ENCODE assay signal across 8 cellular contexts in genomic region chr1:180230416-180230790, GRCh38. TPM values are rescaled to one million over a fixed set of nuclear protein-coding genes. Genes with fewer than 3 reads are reported as not detected.
DNase-seq lines count a peak whose midpoint lies in the region; ATAC-seq, FAIRE-seq and TF ChIP-seq lines count a peak whose summit lies in the region.

No MANE protein-coding gene starts in this region.

- DNase-seq in GM10266 (ENCODE audit: extremely low spot score) (peak; percentile 74), NB4 (ENCODE audit: low read depth) (no peak), pancreas (no peak), glomerular visceral epithelial cell (ENCODE audit: extremely low spot score) (no peak), NOMO-1 (lab: John Stamatoyannopoulos, UW; ENCODE audit: unreplicated experiment in 2 of 2) (no peak)

- peaks cover 85 to 89% of the 10 kb centered on the region in 2 donors for H3K27me3 ChIP-seq in duodenal mucosa (ENCODE audit: control insufficient read depth in 1 of 2, insufficient read depth in 2 of 2, low read length in 2 of 2)
- peaks cover 0 to 77% (median 22%) of the 10 kb centered on the region in 4 donors for H3K27me3 ChIP-seq in pancreas

- no peak overlapping the region for H3K27ac ChIP-seq in duodenal mucosa (ENCODE audit: low read depth, low read length)
- H3K27ac ChIP-seq in pancreas = no peak overlapping the region

- 1 to 2% methylated on average over 28 of the region's 28 CpGs for WGBS in pancreas, 2 donors

- peak overlapping the region; percentile 59 for H3K4me3 ChIP-seq in NB4 (ENCODE audit: low read depth, low read length)
- peak overlapping the region; percentile 56 for H3K4me3 ChIP-seq in duodenal mucosa (ENCODE audit: low read depth in 1 of 2, low read length in 2 of 2)
- peak overlapping the region; percentile 7 to 66 (median 38) for H3K4me3 ChIP-seq in pancreas

- ATAC-seq in pancreas = peak in 1 of 4 donors; percentile 5
- ATAC-seq in HG03442 (IDR thresholded peaks at IDR 0.05; ENCODE audit: unreplicated experiment) = no peak
- ATAC-seq in HG03025 (IDR thresholded peaks at IDR 0.05; ENCODE audit: low FRiP score, unreplicated experiment) = no peak

- intact Hi-C loops in pancreas (cut with DNase I) = no loop called here

- TF ChIP-seq CTCF in GM10266 (IDR thresholded peaks at IDR 0.05; ENCODE audit: control insufficient read depth, insufficient read depth, low read depth, missing control alignments) (no peak), NB4 (IDR thresholded peaks at IDR 0.05; ENCODE audit: low read depth, low read length) (no peak), pancreas (IDR thresholded peaks at IDR 0.05) (no peak)

- TF ChIP-seq POLR2A in NB4 (IDR thresholded peaks at IDR 0.05; ENCODE audit: extremely low read depth, insufficient read length) = no peak

- H3K9ac ChIP-seq in duodenal mucosa (ENCODE audit: low read depth in 1 of 2, low read length in 2 of 2) = no peak overlapping the region

- H3K36me3 ChIP-seq in duodenal mucosa (ENCODE audit: control insufficient read depth in 1 of 2, insufficient read depth in 2 of 2, low read length in 2 of 2) (no peaks in the 10 kb centered on the region), pancreas (no peaks in the 10 kb centered on the region)

- peaks cover 14 to 43% of the 10 kb centered on the region in 2 donors for H3K4me1 ChIP-seq in duodenal mucosa (ENCODE audit: control insufficient read depth in 1 of 2, insufficient read depth in 2 of 2, low read length in 2 of 2)
- peaks cover 11 to 24% (median 15%) of the 10 kb centered on the region in 3 donors for H3K4me1 ChIP-seq in pancreas

- H3K9me3 ChIP-seq in duodenal mucosa (ENCODE audit: control insufficient read depth in 1 of 2, low read length in 2 of 2) (no peaks in the 10 kb centered on the region), pancreas (no peaks in the 10 kb centered on the region)

- no peak for FAIRE-seq in pancreas (lab: Jason Lieb, UNC)

RNA-seq across cellular contexts. Expression of gene LHX4, which starts 0.3 kb away (rescaled TPM):
- total RNA-seq in pancreas = under 1 TPM in 3 of 6 donors, not detected in 3; 0.03 to 0.12 (median 0.12) TPM
- polyA plus RNA-seq in pancreas = under 1 TPM; 0.04 to 0.19 TPM
